8 cellular contexts compared by ENCODE assay signal in genomic region chr3:32947466-32948238, GRCh38. TPM values are rescaled to one million over a fixed set of nuclear protein-coding genes. Genes with fewer than 3 reads are reported as not detected.
DNase-seq lines count a peak whose midpoint lies in the region; ATAC-seq and TF ChIP-seq lines count a peak whose summit lies in the region.

No MANE protein-coding gene starts in this region.

- H3K4me3 Mint-ChIP-seq in activated CD4-positive, alpha-beta T cell treated with anti-CD3 and anti-CD28 coated beads, Interleukin-2, amount 10 ng/mL, durations not matched to agents 24 days and 14 days = no peak overlapping the region

- peak; percentile 83 for TF ChIP-seq CTCF in BJ (IDR thresholded peaks at IDR 0.05; ENCODE audit: insufficient read depth, low read depth, low read length)

- H4K8ac ChIP-seq in mesendoderm (ENCODE audit: low read depth, low read length) = no peak overlapping the region

- POLR2A ChIA-PET in BJ (lab: Charles Lee) = no interaction called here

- H3K18ac ChIP-seq in mesendoderm (ENCODE audit: low read length) = no peak overlapping the region

- no peak overlapping the region for H3K27ac ChIP-seq in mesendoderm (ENCODE audit: low read depth, low read length)

- H3K4me3 ChIP-seq in BJ (ENCODE audit: low read depth, low read length) = no peak overlapping the region
- no peak overlapping the region for H3K4me3 ChIP-seq in mesendoderm (ENCODE audit: low read length)

- no peak overlapping the region for H3K9ac ChIP-seq in mesendoderm (ENCODE audit: low read length)

- no peak overlapping the region for H4K5ac ChIP-seq in mesendoderm (ENCODE audit: low read length)

- intact Hi-C loops in activated CD4-positive, alpha-beta T cell treated with anti-CD3 and anti-CD28 coated beads, Interleukin-2, amount 10 ng/mL, durations not matched to agents 24 days and 14 days (cut with micrococcal nuclease) = loop anchor here (1.0 to 2.0 kb wide), 6 partner anchors 13 to 426 kb away; no protein-coding TSS in a partner anchor

- WGBS in mesendoderm (ENCODE audit: extremely low coverage, insufficient coverage, low lambda C conversion rate) = no CpG with 5 or more reads among the region's 9 CpGs

- H3K79me2 ChIP-seq in mesendoderm (ENCODE audit: control insufficient read depth, insufficient read depth, low read length) = no peaks in the 10 kb centered on the region

- no peak overlapping the region for H2BK15ac ChIP-seq in mesendoderm (replicated peaks; ENCODE audit: low read depth)

- H3K4me1 ChIP-seq in mesendoderm (ENCODE audit: control insufficient read depth, low read depth, low read length) = no peaks in the 10 kb centered on the region

- H2AK5ac ChIP-seq in mesendoderm (ENCODE audit: low read length) = no peak overlapping the region

- peaks cover 35% of the 10 kb centered on the region for H3K4me1 Mint-ChIP-seq in activated CD4-positive, alpha-beta T cell treated with anti-CD3 and anti-CD28 coated beads, Interleukin-2, amount 10 ng/mL, durations not matched to agents 24 days and 14 days

- H3K27ac Mint-ChIP-seq in activated CD4-positive, alpha-beta T cell treated with anti-CD3 and anti-CD28 coated beads, Interleukin-2, amount 10 ng/mL, durations not matched to agents 24 days and 14 days = peak overlapping the region; percentile 69

- no peak overlapping the region for H3K4me2 ChIP-seq in mesendoderm (ENCODE audit: low read length)

- H3K27me3 ChIP-seq in BJ (ENCODE audit: control insufficient read depth, insufficient read depth, low read length) (no peaks in the 10 kb centered on the region; the same call in 1 of the 2 replicates), mesendoderm (ENCODE audit: insufficient read depth, low read length, poor library complexity) (no peaks in the 10 kb centered on the region)

- no peaks in the 10 kb centered on the region for H3K79me1 ChIP-seq in mesendoderm (ENCODE audit: low read length)

- H3K4ac ChIP-seq in mesendoderm (ENCODE audit: low read depth, low read length) = no peak overlapping the region

- no peak overlapping the region for H3K23ac ChIP-seq in mesendoderm (ENCODE audit: low read length)

- no peak overlapping the region for H2BK5ac ChIP-seq in mesendoderm (ENCODE audit: low read length)

- CTCF ChIA-PET in BJ (lab: Yijun Ruan, JAX) = interaction anchor here (0.7 to 3.4 kb wide), 21 partner anchors 11 to 839 kb away, joined by 3 to 54 read pairs (median 4); no protein-coding TSS in a partner anchor

- no peaks in the 10 kb centered on the region for H3K27me3 Mint-ChIP-seq in activated CD4-positive, alpha-beta T cell treated with anti-CD3 and anti-CD28 coated beads, Interleukin-2, amount 10 ng/mL, durations not matched to agents 24 days and 14 days

- DNase-seq in BJ (ENCODE audit: low read depth) (no peak), NCI-H526 treated with DMSO at 0.1 percent for 48 hours (lab: John Stamatoyannopoulos, UW) (peak; percentile 70), dermis blood vessel endothelial cell (peak; percentile 95), mesendoderm (peak; percentile 90)
- peak; percentile 97 for DNase-seq in activated CD4-positive, alpha-beta T cell treated with anti-CD3 and anti-CD28 coated beads, Interleukin-2, amount 10 ng/mL, durations not matched to agents 24 days and 14 days
- peak; percentile 86 to 94 for DNase-seq in stimulated activated CD8-positive, alpha-beta memory T cell treated with anti-CD3 and anti-CD28 coated beads, Interleukin-2, amount 100 ng/mL, for 48 hours (ENCODE audit: low read depth in 2 of 2)

- no peak overlapping the region for H2BK120ac ChIP-seq in mesendoderm (ENCODE audit: low read depth, low read length)

- no peaks in the 10 kb centered on the region for H3K36me3 ChIP-seq in BJ (ENCODE audit: control insufficient read depth, insufficient read depth, low read length)
- no peaks in the 10 kb centered on the region for H3K36me3 ChIP-seq in mesendoderm (ENCODE audit: control insufficient read depth, insufficient read depth, low read length)

- no peaks in the 10 kb centered on the region for H3K9me3 Mint-ChIP-seq in activated CD4-positive, alpha-beta T cell treated with anti-CD3 and anti-CD28 coated beads, Interleukin-2, amount 10 ng/mL, durations not matched to agents 24 days and 14 days

- ATAC-seq in GM19023 (IDR thresholded peaks at IDR 0.05; ENCODE audit: unreplicated experiment) = peak; percentile 88
- ATAC-seq in HG03354 (IDR thresholded peaks at IDR 0.05; ENCODE audit: poor library complexity, severe bottlenecking, unreplicated experiment) = peak; percentile 89

- no peak overlapping the region for H3K56ac ChIP-seq in mesendoderm (ENCODE audit: low read length)

- peaks cover 14% of the 10 kb centered on the region for H3K36me3 Mint-ChIP-seq in activated CD4-positive, alpha-beta T cell treated with anti-CD3 and anti-CD28 coated beads, Interleukin-2, amount 10 ng/mL, durations not matched to agents 24 days and 14 days (ENCODE audit: low read depth)

RNA-seq across cellular contexts. Expression of gene CCR4, which starts 3.8 kb away (rescaled TPM):
- not detected in 2 replicates for polyA plus RNA-seq in BJ (2011; rRNA removed)
- not detected in 2 replicates for polyA minus RNA-seq in BJ (2011; rRNA and poly(A)+ RNA removed)
- 86.6 and 88.9 TPM in 2 replicates for total RNA-seq in activated CD4-positive, alpha-beta T cell treated with anti-CD3 and anti-CD28 coated beads, Interleukin-2, amount 10 ng/mL, durations not matched to agents 24 days and 14 days
- total RNA-seq in dermis blood vessel endothelial cell = under 0.01 and 0.05 TPM in 2 replicates
- 0.01 TPM for polyA plus RNA-seq in mesendoderm (2013, experiment 1 of 2)
- polyA plus RNA-seq in mesendoderm (2013, experiment 2 of 2) = 0.04 TPM

Comparison
In these comparisons a context has a peak if more than half of its experiments do, and no peak if none do; other contexts are left out.
1. RNA of gene CCR4, which starts 3.8 kb away (total RNA-seq): 86.6 to 88.9 TPM in activated CD4-positive, alpha-beta T cell treated with anti-CD3 and anti-CD28 coated beads, Interleukin-2, amount 10 ng/mL, durations not matched to agents 24 days and 14 days; under 0.01 to 0.05 TPM in dermis blood vessel endothelial cell; every median in the first group is over 10 times any median in the second.